11 cellular contexts compared by ENCODE assay signal in the genomic region with DNA sequence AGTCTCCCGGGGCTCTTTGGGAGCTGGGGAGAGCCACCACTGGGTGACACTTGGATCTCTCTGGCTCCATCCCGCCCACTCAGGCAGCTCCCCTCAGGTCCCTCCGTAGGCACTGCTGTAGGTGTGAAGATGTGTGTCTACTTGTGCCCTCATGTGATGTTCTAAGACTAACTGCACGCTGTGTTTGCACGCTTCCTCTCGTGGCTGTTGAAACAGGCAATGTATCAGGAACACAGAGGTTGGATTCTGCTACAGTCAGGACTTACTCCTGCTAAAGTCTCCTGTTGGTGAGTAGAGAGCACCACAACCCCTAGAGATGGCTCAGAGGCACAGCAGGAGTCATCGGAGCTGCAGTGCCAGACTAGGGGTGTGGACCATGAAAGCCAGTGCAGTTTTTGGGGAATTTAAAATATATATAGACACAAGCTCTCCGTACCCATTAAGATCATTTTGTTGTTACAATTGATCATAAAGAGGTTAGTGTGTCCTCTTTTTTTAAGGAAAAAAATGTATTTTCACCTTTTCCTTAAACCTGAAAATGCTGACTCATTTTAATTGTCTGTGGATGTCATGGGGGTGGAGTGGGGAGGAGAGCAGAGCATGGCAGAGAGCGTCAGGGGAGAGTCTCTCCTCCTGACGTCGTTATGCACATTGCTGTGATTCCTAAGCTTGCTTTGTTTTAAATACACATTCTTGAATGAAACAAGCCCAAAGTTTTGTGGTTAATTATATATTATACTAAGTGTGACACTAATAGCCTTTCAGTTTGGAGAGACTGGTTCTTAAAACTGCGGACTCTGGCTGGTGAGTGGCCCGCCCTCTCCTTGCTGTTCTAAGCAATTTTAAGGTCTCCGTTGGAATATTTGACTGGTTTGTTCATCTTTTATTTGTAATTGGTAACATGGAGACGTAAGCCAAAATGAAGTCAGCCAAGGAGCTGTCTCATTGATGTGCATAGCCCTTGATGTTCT. TPM values are rescaled to one million over a fixed set of nuclear protein-coding genes. Genes with fewer than 3 reads are reported as not detected.
DNase-seq lines count a peak whose midpoint lies in the region; ATAC-seq and TF ChIP-seq lines count a peak whose summit lies in the region.
"Had no signal": no experiment of that assay in that cellular context is flagged by ENCODE, and none has a peak within 500 bp of the region (broad histone marks: within the 10 kb centered on the region; RNA-seq: fewer than 3 reads in every experiment).

No MANE protein-coding gene starts in this region.

- WGBS in esophagus squamous epithelium, 2 donors: 75 to 78% methylated on average over 12 to 14 of the region's 15 CpGs

- CTCF ChIA-PET in BJ (lab: Yijun Ruan, JAX): interaction anchor here (1.0 to 2.5 kb wide), 3 partner anchors 9 to 29 kb away, joined by 3 to 5 read pairs (median 3); no protein-coding TSS in a partner anchor
- CTCF ChIA-PET in activated naive CD4-positive, alpha-beta T cell treated with anti-CD3 and anti-CD28 coated beads, Interleukin-2, amount 10 ng/mL, durations not matched to agents 7 days and 5 days (lab: Charles Lee): no interaction called here
- CTCF ChIA-PET in naive thymus-derived CD4-positive, alpha-beta T cell (lab: Charles Lee): no interaction called here

- peak; percentile 33; the same call in 1 of the 2 replicates for TF ChIP-seq CTCF in BJ (IDR thresholded peaks at IDR 0.05; ENCODE audit: insufficient read depth, low read depth, low read length)
- TF ChIP-seq CTCF in esophagus squamous epithelium (IDR thresholded peaks at IDR 0.05): no peak
- TF ChIP-seq CTCF in osteoblast (IDR thresholded peaks at IDR 0.05; ENCODE audit: extremely low read depth, low read depth, low read length): no peak

- H3K4me3 ChIP-seq in BJ (ENCODE audit: low read depth, low read length) (no peak overlapping the region), NT2/D1 (ENCODE audit: insufficient read length, low read depth) (no peak overlapping the region), esophagus squamous epithelium (no peak overlapping the region), osteoblast (ENCODE audit: insufficient read depth, low read length) (no peak overlapping the region)
- no peak overlapping the region for H3K4me3 ChIP-seq in naive thymus-derived CD4-positive, alpha-beta T cell (ENCODE audit: low read length)
- H3K4me3 ChIP-seq: adrenal gland, prostate gland had no signal

- H4K20me1 ChIP-seq in osteoblast (ENCODE audit: insufficient read depth, low read length): no peaks in the 10 kb centered on the region

- H3K27ac ChIP-seq in esophagus squamous epithelium: peak overlapping the region; percentile 27 to 58 (median 52)
- H3K27ac ChIP-seq in osteoblast (ENCODE audit: low read depth, low read length): peak overlapping the region; percentile 53
- H3K27ac ChIP-seq in naive thymus-derived CD4-positive, alpha-beta T cell (ENCODE audit: low read depth, low read length): no peak overlapping the region
- H3K27ac ChIP-seq: prostate gland had no signal

- peak overlapping the region; percentile 32 for H3K9ac ChIP-seq in NT2/D1 (ENCODE audit: insufficient read length, low read depth)

- H3K27ac Mint-ChIP-seq in activated naive CD4-positive, alpha-beta T cell treated with anti-CD3 and anti-CD28 coated beads, Interleukin-2, amount 10 ng/mL, durations not matched to agents 7 days and 5 days: no peak overlapping the region
- H3K27ac Mint-ChIP-seq in naive thymus-derived CD4-positive, alpha-beta T cell: peak overlapping the region in 1 of 9 donors; percentile 80

- TF ChIP-seq POLR2A in esophagus squamous epithelium (IDR thresholded peaks at IDR 0.05): no peak

- H3K4me1 Mint-ChIP-seq in activated naive CD4-positive, alpha-beta T cell treated with anti-CD3 and anti-CD28 coated beads, Interleukin-2, amount 10 ng/mL, durations not matched to agents 7 days and 5 days: no peaks in the 10 kb centered on the region
- H3K4me1 Mint-ChIP-seq in naive thymus-derived CD4-positive, alpha-beta T cell: no peaks in the 10 kb centered on the region

- H3K36me3 Mint-ChIP-seq in activated naive CD4-positive, alpha-beta T cell treated with anti-CD3 and anti-CD28 coated beads, Interleukin-2, amount 10 ng/mL, durations not matched to agents 7 days and 5 days: peaks cover 29% of the 10 kb centered on the region
- H3K36me3 Mint-ChIP-seq in naive thymus-derived CD4-positive, alpha-beta T cell: peaks cover 9 to 48% (median 20%) of the 10 kb centered on the region in 5 donors

- no peaks in the 10 kb centered on the region for H3K9me3 Mint-ChIP-seq in activated naive CD4-positive, alpha-beta T cell treated with anti-CD3 and anti-CD28 coated beads, Interleukin-2, amount 10 ng/mL, durations not matched to agents 7 days and 5 days
- H3K9me3 Mint-ChIP-seq in naive thymus-derived CD4-positive, alpha-beta T cell: no peaks in the 10 kb centered on the region

- H3K36me3 ChIP-seq in BJ (ENCODE audit: control insufficient read depth, insufficient read depth, low read length) (peaks cover 4% of the 10 kb centered on the region), NT2/D1 (ENCODE audit: insufficient read depth, insufficient read length, low read length) (peaks cover 54% of the 10 kb centered on the region), esophagus squamous epithelium (peaks cover 17 to 86% (median 18%) of the 10 kb centered on the region in 3 donors), osteoblast (ENCODE audit: insufficient read depth, low read length) (peaks cover 37% of the 10 kb centered on the region)
- H3K36me3 ChIP-seq in naive thymus-derived CD4-positive, alpha-beta T cell (ENCODE audit: control insufficient read depth in 2 of 3, insufficient read depth in 3 of 3, low read length in 3 of 3): peaks cover 0 to 63% (median under 1%) of the 10 kb centered on the region in 3 experiments

- no peaks in the 10 kb centered on the region for H3K27me3 Mint-ChIP-seq in activated naive CD4-positive, alpha-beta T cell treated with anti-CD3 and anti-CD28 coated beads, Interleukin-2, amount 10 ng/mL, durations not matched to agents 7 days and 5 days
- H3K27me3 Mint-ChIP-seq in naive thymus-derived CD4-positive, alpha-beta T cell: no peaks in the 10 kb centered on the region

- intact Hi-C loops in esophagus squamous epithelium (cut with DNase I): no loop called here
- intact Hi-C loops in naive thymus-derived CD4-positive, alpha-beta T cell (cut with micrococcal nuclease): no loop called here

- H3K4me3 Mint-ChIP-seq in activated naive CD4-positive, alpha-beta T cell treated with anti-CD3 and anti-CD28 coated beads, Interleukin-2, amount 10 ng/mL, durations not matched to agents 7 days and 5 days: no peak overlapping the region
- no peak overlapping the region for H3K4me3 Mint-ChIP-seq in naive thymus-derived CD4-positive, alpha-beta T cell

- H3K4me1 ChIP-seq in NT2/D1 (ENCODE audit: insufficient read depth, insufficient read length) (peaks cover 4% of the 10 kb centered on the region), esophagus squamous epithelium (peaks cover 0 to 10% (median 0%) of the 10 kb centered on the region in 3 donors), osteoblast (ENCODE audit: insufficient read depth, low read length) (peaks cover 7% of the 10 kb centered on the region)
- no peaks in the 10 kb centered on the region for H3K4me1 ChIP-seq in naive thymus-derived CD4-positive, alpha-beta T cell (ENCODE audit: control insufficient read depth in 2 of 2, insufficient read depth in 2 of 2, low read length in 2 of 2)

- ATAC-seq in HG03457 (IDR thresholded peaks at IDR 0.05; ENCODE audit: unreplicated experiment): no peak
- no peak for ATAC-seq in naive thymus-derived CD4-positive, alpha-beta T cell

- POLR2A ChIA-PET in BJ (lab: Charles Lee): interaction anchor here (0.6 kb wide), 1 partner anchor 14 kb away, joined by 3 read pairs; no protein-coding TSS in a partner anchor
- POLR2A ChIA-PET in naive thymus-derived CD4-positive, alpha-beta T cell (lab: Charles Lee): no interaction called here

- H3K27me3 ChIP-seq in BJ (ENCODE audit: control insufficient read depth, insufficient read depth, low read length) (no peaks in the 10 kb centered on the region), NT2/D1 (ENCODE audit: insufficient read depth, insufficient read length) (no peaks in the 10 kb centered on the region), esophagus squamous epithelium (no peaks in the 10 kb centered on the region), osteoblast (ENCODE audit: insufficient read depth, low read length) (no peaks in the 10 kb centered on the region)
- no peaks in the 10 kb centered on the region for H3K27me3 ChIP-seq in naive thymus-derived CD4-positive, alpha-beta T cell (ENCODE audit: control insufficient read depth in 2 of 2, insufficient read depth in 2 of 2, low read length in 2 of 2)
- H3K27me3 ChIP-seq: adrenal gland had no signal

- H3K79me2 ChIP-seq in osteoblast (ENCODE audit: insufficient read depth, low read length): peaks cover 2% of the 10 kb centered on the region

- peak overlapping the region; percentile 16 for H3K4me2 ChIP-seq in osteoblast (ENCODE audit: insufficient read depth, low read length)

- H2AFZ ChIP-seq in osteoblast (ENCODE audit: low read length): no peak overlapping the region

- DNase-seq in BJ (ENCODE audit: low read depth) (peak; percentile 58), NT2/D1 (ENCODE audit: low read depth, low spot score) (no peak), esophagus squamous epithelium (lab: John Stamatoyannopoulos, UW) (no peak), osteoblast (ENCODE audit: insufficient read length, low spot score, missing footprints) (peak; percentile 90)
- no peak for DNase-seq in activated naive CD4-positive, alpha-beta T cell treated with anti-CD3 and anti-CD28 coated beads, Interleukin-2, amount 10 ng/mL, durations not matched to agents 7 days and 5 days
- DNase-seq in naive thymus-derived CD4-positive, alpha-beta T cell: no peak
- DNase-seq in activated CD4-positive, CD25-positive, alpha-beta regulatory T cell (lab: John Stamatoyannopoulos, UW): no peak
- DNase-seq: NCI-H748 treated with DMSO at 0.1 percent for 48 hours had no signal

- H3K9me3 ChIP-seq in NT2/D1 (ENCODE audit: insufficient read depth, low read length): no peaks in the 10 kb centered on the region
- H3K9me3 ChIP-seq in esophagus squamous epithelium: no peaks in the 10 kb centered on the region
- no peaks in the 10 kb centered on the region for H3K9me3 ChIP-seq in osteoblast (ENCODE audit: low read depth, low read length)
- H3K9me3 ChIP-seq in naive thymus-derived CD4-positive, alpha-beta T cell (ENCODE audit: control insufficient read depth in 2 of 3, low read length in 3 of 3): no peaks in the 10 kb centered on the region
- H3K9me3 ChIP-seq: adrenal gland, prostate gland had no signal

RNA-seq across cellular contexts. Expression of a gene that starts 16.2 kb away (rescaled TPM):
- polyA plus RNA-seq in BJ (2011; rRNA removed): 166 and 169 TPM in 2 replicates
- 144 and 167 TPM in 2 replicates for polyA minus RNA-seq in BJ (2011; rRNA and poly(A)+ RNA removed)
- total RNA-seq in esophagus squamous epithelium: 100 to 1,000 TPM; 244 to 444 (median 320) TPM
- total RNA-seq in osteoblast: 426 and 429 TPM in 2 replicates
- total RNA-seq in naive thymus-derived CD4-positive, alpha-beta T cell: 1 to 10 TPM; 1.3 to 2.6 (median 2.2) TPM
- under 1 TPM in 1 of 2 donors, not detected in 1; 0.07 TPM for polyA plus RNA-seq in naive thymus-derived CD4-positive, alpha-beta T cell

Comparison
In these comparisons a context has a peak if more than half of its experiments do, and no peak if none do; other contexts are left out.
1. DNase-seq: peak in BJ (single experiment) and osteoblast (single experiment); none in NT2/D1 (single experiment), esophagus squamous epithelium (single experiment), activated naive CD4-positive, alpha-beta T cell treated with anti-CD3 and anti-CD28 coated beads, Interleukin-2, amount 10 ng/mL, durations not matched to agents 7 days and 5 days (single experiment), naive thymus-derived CD4-positive, alpha-beta T cell (0 of 9) and activated CD4-positive, CD25-positive, alpha-beta regulatory T cell (0 of 4).
2. RNA of a gene that starts 16.2 kb away (total RNA-seq): 426 to 429 TPM in osteoblast and 244 to 444 TPM in esophagus squamous epithelium; 1.3 to 2.6 TPM in naive thymus-derived CD4-positive, alpha-beta T cell; every median in the first group is over 10 times any median in the second.